19 cellular contexts compared by ENCODE assay signal in the genomic region with DNA sequence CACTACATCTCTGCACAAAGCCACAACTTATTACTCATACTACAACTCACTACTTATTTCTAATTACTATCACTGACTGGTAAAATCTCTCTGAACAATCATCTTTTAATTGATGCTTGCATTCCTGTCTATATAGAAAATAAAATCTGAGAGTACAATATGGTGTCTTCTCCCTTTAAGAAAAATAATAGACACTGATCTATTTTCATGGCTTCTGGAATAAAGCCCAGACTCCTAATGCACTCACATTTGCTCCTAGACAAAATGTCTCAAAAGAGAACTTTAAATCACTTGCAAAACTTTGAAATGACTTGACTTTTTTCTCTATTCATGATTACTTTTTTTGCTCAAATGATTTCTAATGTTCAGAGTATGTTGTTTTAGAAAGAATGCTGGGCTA. TPM values are rescaled to one million over a fixed set of nuclear protein-coding genes. Genes with fewer than 3 reads are reported as not detected.
A peak's percentile ranks its signal among the peaks of the same experiment; 100 is the strongest.
DNase-seq lines count a peak whose midpoint lies in the region; ATAC-seq and TF ChIP-seq lines count a peak whose summit lies in the region.
"Had no signal": no experiment of that assay in that cellular context is flagged by ENCODE, and none has a peak within 500 bp of the region (broad histone marks: within the 10 kb centered on the region; RNA-seq: fewer than 3 reads in every experiment).

No MANE protein-coding gene starts in this region.

- TF ChIP-seq CTCF in ascending aorta (IDR thresholded peaks at IDR 0.05), result no peak
- no peak for TF ChIP-seq CTCF in fibroblast of pulmonary artery (IDR thresholded peaks at IDR 0.05; ENCODE audit: low read length, missing control alignments)

- H3K27ac Mint-ChIP-seq in activated T-cell treated with anti-CD3 and anti-CD28 coated beads, Interleukin-2, amount 50 U/mL, for 72 hours, result peak overlapping the region; percentile 47
- H3K27ac Mint-ChIP-seq: HFFc6 had no signal

- H3K4me1 Mint-ChIP-seq in activated T-cell treated with anti-CD3 and anti-CD28 coated beads, Interleukin-2, amount 50 U/mL, for 72 hours (ENCODE audit: low read depth), result no peaks in the 10 kb centered on the region
- H3K4me1 Mint-ChIP-seq: CD14-positive monocyte had no signal

- H3K36me3 Mint-ChIP-seq in activated T-cell treated with anti-CD3 and anti-CD28 coated beads, Interleukin-2, amount 50 U/mL, for 72 hours (ENCODE audit: insufficient read depth in 2 of 2), result peaks cover 5 to 33% of the 10 kb centered on the region in 2 donors

- peak overlapping the region; percentile 54 to 59 for H3K27ac ChIP-seq in ascending aorta
- H3K27ac ChIP-seq: A549, KMS-11, Peyer's patch had no signal

- H3K9me3 ChIP-seq in ascending aorta, result no peaks in the 10 kb centered on the region
- H3K9me3 ChIP-seq: A549, Peyer's patch had no signal

- H3K9me3 Mint-ChIP-seq in activated T-cell treated with anti-CD3 and anti-CD28 coated beads, Interleukin-2, amount 50 U/mL, for 72 hours, result no peaks in the 10 kb centered on the region
- H3K9me3 Mint-ChIP-seq: CD14-positive monocyte, HFFc6 had no signal

- peaks cover 6 to 10% of the 10 kb centered on the region in 2 donors for H3K4me1 ChIP-seq in ascending aorta
- H3K4me1 ChIP-seq: A549, Peyer's patch had no signal

- H3K36me3 ChIP-seq in ascending aorta, result peaks cover 20 to 29% of the 10 kb centered on the region in 2 donors

- no peak for ATAC-seq in activated T-cell treated with anti-CD3 and anti-CD28 coated beads, Interleukin-2, amount 50 U/mL, for 72 hours (replicated peaks in 1 of 2)
- no peak for ATAC-seq in left colon
- ATAC-seq: A549 had no signal

- DNase-seq in activated T-cell treated with anti-CD3 and anti-CD28 coated beads, Interleukin-2, amount 50 U/mL, for 72 hours, result no peak
- DNase-seq in activated T-cell treated with anti-CD3 and anti-CD28 coated beads, Interleukin-2, amount 50 U/mL, for 48 hours, result no peak
- DNase-seq in ascending aorta (ENCODE audit: low spot score in 2 of 2), result no peak
- DNase-seq in fibroblast of pulmonary artery (ENCODE audit: low read depth), result peak; percentile 2
- DNase-seq in left colon, result no peak
- no peak for DNase-seq in SIG-M5 (lab: John Stamatoyannopoulos, UW)
- DNase-seq in HUDEP-2 (lab: John Stamatoyannopoulos, UW; ENCODE audit: unreplicated experiment in 76 of 76), result no peak
- DNase-seq in NCI-H526 treated with DMSO at 0.1 percent for 48 hours (lab: John Stamatoyannopoulos, UW), result no peak
- DNase-seq: DMS79; H7; HFFc6; NCI-H1417 treated with DMSO at 0.1 percent for 48 hours; NCI-H187 treated with DMSO at 0.1 percent for 48 hours; NCI-H69; NK-92 treated with Interleukin-12 subunit alpha and Interleukin-12 subunit beta, amount 100 ng/mL, for 24 hours; Peyer's patch had no signal

- intact Hi-C loops in ascending aorta (cut with DNase I) (loop anchor here (2.0 to 10.0 kb wide), 2 partner anchors 29 to 377 kb away; partner anchors contain the start of gene ESCO1), left colon (cut with DNase I, micrococcal nuclease) (no loop called here)

- H3K27me3 ChIP-seq in ascending aorta, result no peaks in the 10 kb centered on the region
- H3K27me3 ChIP-seq: Peyer's patch had no signal

- H3K4me3 Mint-ChIP-seq in activated T-cell treated with anti-CD3 and anti-CD28 coated beads, Interleukin-2, amount 50 U/mL, for 72 hours, result no peak overlapping the region
- H3K4me3 Mint-ChIP-seq: CD14-positive monocyte, HFFc6 had no signal

- H3K4me3 ChIP-seq in ascending aorta (no peak overlapping the region), fibroblast of pulmonary artery (replicated peaks; ENCODE audit: low read depth, low read length) (no peak overlapping the region)
- H3K4me3 ChIP-seq: A549, Peyer's patch had no signal

- no peaks in the 10 kb centered on the region for H3K27me3 Mint-ChIP-seq in activated T-cell treated with anti-CD3 and anti-CD28 coated beads, Interleukin-2, amount 50 U/mL, for 72 hours (ENCODE audit: low read depth)

RNA-seq across cellular contexts. Expression of gene ESCO1, which starts 28.7 kb away (rescaled TPM):
- total RNA-seq in activated T-cell treated with anti-CD3 and anti-CD28 coated beads, Interleukin-2, amount 50 U/mL, for 72 hours, result 10 to 100 TPM; 23.0 to 23.6 TPM
- total RNA-seq in ascending aorta, result 3.8 TPM
- 10 to 100 TPM; 14.8 to 16.4 TPM for total RNA-seq in left colon

RNA-seq across cellular contexts. Expression of gene SNRPD1, which starts 40.4 kb away (rescaled TPM):
- 10 to 100 TPM; 82.5 to 82.9 TPM for total RNA-seq in activated T-cell treated with anti-CD3 and anti-CD28 coated beads, Interleukin-2, amount 50 U/mL, for 72 hours
- total RNA-seq in ascending aorta (0.85 TPM), left colon (10 to 100 TPM; 24.2 to 44.4 TPM)

Comparison
In these comparisons a context has a peak if more than half of its experiments do, and no peak if none do; other contexts are left out.
1. RNA of gene SNRPD1, which starts 40.4 kb away (total RNA-seq): 82.5 to 82.9 TPM in activated T-cell treated with anti-CD3 and anti-CD28 coated beads, Interleukin-2, amount 50 U/mL, for 72 hours and 24.2 to 44.4 TPM in left colon; 0.85 TPM in ascending aorta (single experiment); every median in the first group is over 10 times any median in the second.